Comparison of ENCODE assay signal across 2 cellular contexts in the genomic region with DNA sequence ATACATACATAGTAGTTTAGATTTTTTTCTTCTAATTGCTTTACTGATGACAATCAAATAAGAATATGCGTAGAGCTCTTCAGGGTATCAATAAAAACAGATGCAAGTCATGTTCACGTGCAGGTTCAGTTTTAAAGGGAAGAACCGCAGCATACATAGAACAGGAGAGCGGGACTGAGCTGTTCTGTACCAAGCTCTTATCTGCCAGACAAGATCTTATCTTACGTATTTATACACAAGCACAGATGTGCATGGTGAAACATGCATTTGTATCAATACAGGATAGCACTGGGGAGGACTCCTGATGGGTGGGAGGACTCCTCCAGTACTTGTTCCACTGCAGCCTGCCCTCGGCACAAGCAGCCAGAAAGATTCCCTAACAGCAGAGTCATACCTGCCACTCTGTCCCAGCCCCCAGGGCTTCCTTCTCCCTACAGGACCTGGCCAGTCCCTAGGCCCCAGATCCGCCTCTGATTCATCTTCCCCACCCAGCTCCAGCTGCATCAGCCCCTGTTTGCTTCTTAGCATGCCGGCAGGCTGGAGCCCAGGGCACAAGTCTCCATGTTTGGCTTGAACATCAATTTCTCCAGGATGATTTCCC.
TF ChIP-seq lines count a peak whose summit lies in the region.

No MANE protein-coding gene starts in this region.

TF ChIP-seq in WTC11, 78 proteins besides CTCF, POLR2A, EP300 and RAD21:
- TF ChIP-seq, protein P1, sequence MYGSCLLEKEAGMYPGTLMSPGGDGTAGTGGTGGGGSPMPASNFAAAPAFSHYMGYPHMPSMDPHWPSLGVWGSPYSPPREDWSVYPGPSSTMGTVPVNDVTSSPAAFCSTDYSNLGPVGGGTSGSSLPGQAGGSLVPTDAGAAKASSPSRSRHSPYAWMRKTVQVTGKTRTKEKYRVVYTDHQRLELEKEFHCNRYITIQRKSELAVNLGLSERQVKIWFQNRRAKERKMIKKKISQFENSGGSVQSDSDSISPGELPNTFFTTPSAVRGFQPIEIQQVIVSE (CRISPR knock-in tag; IDR thresholded peaks at IDR 0.05; ENCODE audit: borderline replicate concordance): no peak
- 0 out of 2 replicates have a peak, but pooled peaks have one; percentile 47 for TF ChIP-seq ZNF263 (CRISPR knock-in tag; IDR thresholded peaks at IDR 0.05; ENCODE audit: low read depth)

TF ChIP-seq in H1, 55 proteins besides CTCF, POLR2A, EP300 and RAD21:
- TF ChIP-seq FOSL1 (IDR thresholded peaks at IDR 0.05; ENCODE audit: insufficient read depth, low read depth, low read length) (no peak), GABPA (IDR thresholded peaks at IDR 0.05; ENCODE audit: borderline replicate concordance, insufficient read depth, low read length) (no peak), JUN (IDR thresholded peaks at IDR 0.05; ENCODE audit: low read depth, low read length) (no peak), SIRT6 (IDR thresholded peaks at IDR 0.05; ENCODE audit: low read length) (no peak), ZNF274 (IDR thresholded peaks at IDR 0.05; ENCODE audit: borderline replicate concordance, extremely low read depth, low read length) (no peak), RXRA (IDR thresholded peaks at IDR 0.05; ENCODE audit: insufficient read depth, low read depth, low read length) (no peak), CEBPB (IDR thresholded peaks at IDR 0.05; ENCODE audit: low read depth, low read length) (no peak), TEAD4 (IDR thresholded peaks at IDR 0.05; ENCODE audit: low read depth, low read length) (no peak), CBX8 (IDR thresholded peaks at IDR 0.05; ENCODE audit: borderline replicate concordance, low read depth, low read length) (no peak), KDM1A (IDR thresholded peaks at IDR 0.05; ENCODE audit: borderline replicate concordance, low read length) (no peak)
- TF ChIP-seq, protein P2, sequence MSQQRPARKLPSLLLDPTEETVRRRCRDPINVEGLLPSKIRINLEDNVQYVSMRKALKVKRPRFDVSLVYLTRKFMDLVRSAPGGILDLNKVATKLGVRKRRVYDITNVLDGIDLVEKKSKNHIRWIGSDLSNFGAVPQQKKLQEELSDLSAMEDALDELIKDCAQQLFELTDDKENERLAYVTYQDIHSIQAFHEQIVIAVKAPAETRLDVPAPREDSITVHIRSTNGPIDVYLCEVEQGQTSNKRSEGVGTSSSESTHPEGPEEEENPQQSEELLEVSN (IDR thresholded peaks at IDR 0.05): no peak
- TF ChIP-seq, protein P3, sequence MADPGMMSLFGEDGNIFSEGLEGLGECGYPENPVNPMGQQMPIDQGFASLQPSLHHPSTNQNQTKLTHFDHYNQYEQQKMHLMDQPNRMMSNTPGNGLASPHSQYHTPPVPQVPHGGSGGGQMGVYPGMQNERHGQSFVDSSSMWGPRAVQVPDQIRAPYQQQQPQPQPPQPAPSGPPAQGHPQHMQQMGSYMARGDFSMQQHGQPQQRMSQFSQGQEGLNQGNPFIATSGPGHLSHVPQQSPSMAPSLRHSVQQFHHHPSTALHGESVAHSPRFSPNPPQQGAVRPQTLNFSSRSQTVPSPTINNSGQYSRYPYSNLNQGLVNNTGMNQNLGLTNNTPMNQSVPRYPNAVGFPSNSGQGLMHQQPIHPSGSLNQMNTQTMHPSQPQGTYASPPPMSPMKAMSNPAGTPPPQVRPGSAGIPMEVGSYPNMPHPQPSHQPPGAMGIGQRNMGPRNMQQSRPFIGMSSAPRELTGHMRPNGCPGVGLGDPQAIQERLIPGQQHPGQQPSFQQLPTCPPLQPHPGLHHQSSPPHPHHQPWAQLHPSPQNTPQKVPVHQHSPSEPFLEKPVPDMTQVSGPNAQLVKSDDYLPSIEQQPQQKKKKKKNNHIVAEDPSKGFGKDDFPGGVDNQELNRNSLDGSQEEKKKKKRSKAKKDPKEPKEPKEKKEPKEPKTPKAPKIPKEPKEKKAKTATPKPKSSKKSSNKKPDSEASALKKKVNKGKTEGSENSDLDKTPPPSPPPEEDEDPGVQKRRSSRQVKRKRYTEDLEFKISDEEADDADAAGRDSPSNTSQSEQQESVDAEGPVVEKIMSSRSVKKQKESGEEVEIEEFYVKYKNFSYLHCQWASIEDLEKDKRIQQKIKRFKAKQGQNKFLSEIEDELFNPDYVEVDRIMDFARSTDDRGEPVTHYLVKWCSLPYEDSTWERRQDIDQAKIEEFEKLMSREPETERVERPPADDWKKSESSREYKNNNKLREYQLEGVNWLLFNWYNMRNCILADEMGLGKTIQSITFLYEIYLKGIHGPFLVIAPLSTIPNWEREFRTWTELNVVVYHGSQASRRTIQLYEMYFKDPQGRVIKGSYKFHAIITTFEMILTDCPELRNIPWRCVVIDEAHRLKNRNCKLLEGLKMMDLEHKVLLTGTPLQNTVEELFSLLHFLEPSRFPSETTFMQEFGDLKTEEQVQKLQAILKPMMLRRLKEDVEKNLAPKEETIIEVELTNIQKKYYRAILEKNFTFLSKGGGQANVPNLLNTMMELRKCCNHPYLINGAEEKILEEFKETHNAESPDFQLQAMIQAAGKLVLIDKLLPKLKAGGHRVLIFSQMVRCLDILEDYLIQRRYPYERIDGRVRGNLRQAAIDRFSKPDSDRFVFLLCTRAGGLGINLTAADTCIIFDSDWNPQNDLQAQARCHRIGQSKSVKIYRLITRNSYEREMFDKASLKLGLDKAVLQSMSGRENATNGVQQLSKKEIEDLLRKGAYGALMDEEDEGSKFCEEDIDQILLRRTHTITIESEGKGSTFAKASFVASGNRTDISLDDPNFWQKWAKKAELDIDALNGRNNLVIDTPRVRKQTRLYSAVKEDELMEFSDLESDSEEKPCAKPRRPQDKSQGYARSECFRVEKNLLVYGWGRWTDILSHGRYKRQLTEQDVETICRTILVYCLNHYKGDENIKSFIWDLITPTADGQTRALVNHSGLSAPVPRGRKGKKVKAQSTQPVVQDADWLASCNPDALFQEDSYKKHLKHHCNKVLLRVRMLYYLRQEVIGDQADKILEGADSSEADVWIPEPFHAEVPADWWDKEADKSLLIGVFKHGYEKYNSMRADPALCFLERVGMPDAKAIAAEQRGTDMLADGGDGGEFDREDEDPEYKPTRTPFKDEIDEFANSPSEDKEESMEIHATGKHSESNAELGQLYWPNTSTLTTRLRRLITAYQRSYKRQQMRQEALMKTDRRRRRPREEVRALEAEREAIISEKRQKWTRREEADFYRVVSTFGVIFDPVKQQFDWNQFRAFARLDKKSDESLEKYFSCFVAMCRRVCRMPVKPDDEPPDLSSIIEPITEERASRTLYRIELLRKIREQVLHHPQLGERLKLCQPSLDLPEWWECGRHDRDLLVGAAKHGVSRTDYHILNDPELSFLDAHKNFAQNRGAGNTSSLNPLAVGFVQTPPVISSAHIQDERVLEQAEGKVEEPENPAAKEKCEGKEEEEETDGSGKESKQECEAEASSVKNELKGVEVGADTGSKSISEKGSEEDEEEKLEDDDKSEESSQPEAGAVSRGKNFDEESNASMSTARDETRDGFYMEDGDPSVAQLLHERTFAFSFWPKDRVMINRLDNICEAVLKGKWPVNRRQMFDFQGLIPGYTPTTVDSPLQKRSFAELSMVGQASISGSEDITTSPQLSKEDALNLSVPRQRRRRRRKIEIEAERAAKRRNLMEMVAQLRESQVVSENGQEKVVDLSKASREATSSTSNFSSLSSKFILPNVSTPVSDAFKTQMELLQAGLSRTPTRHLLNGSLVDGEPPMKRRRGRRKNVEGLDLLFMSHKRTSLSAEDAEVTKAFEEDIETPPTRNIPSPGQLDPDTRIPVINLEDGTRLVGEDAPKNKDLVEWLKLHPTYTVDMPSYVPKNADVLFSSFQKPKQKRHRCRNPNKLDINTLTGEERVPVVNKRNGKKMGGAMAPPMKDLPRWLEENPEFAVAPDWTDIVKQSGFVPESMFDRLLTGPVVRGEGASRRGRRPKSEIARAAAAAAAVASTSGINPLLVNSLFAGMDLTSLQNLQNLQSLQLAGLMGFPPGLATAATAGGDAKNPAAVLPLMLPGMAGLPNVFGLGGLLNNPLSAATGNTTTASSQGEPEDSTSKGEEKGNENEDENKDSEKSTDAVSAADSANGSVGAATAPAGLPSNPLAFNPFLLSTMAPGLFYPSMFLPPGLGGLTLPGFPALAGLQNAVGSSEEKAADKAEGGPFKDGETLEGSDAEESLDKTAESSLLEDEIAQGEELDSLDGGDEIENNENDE (IDR thresholded peaks at IDR 0.05; ENCODE audit: insufficient replicate concordance, low read length): no peak
- TF ChIP-seq, protein P4, sequence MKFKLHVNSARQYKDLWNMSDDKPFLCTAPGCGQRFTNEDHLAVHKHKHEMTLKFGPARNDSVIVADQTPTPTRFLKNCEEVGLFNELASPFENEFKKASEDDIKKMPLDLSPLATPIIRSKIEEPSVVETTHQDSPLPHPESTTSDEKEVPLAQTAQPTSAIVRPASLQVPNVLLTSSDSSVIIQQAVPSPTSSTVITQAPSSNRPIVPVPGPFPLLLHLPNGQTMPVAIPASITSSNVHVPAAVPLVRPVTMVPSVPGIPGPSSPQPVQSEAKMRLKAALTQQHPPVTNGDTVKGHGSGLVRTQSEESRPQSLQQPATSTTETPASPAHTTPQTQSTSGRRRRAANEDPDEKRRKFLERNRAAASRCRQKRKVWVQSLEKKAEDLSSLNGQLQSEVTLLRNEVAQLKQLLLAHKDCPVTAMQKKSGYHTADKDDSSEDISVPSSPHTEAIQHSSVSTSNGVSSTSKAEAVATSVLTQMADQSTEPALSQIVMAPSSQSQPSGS (IDR thresholded peaks at IDR 0.05; ENCODE audit: low read length): no peak
